In the genomic region with DNA sequence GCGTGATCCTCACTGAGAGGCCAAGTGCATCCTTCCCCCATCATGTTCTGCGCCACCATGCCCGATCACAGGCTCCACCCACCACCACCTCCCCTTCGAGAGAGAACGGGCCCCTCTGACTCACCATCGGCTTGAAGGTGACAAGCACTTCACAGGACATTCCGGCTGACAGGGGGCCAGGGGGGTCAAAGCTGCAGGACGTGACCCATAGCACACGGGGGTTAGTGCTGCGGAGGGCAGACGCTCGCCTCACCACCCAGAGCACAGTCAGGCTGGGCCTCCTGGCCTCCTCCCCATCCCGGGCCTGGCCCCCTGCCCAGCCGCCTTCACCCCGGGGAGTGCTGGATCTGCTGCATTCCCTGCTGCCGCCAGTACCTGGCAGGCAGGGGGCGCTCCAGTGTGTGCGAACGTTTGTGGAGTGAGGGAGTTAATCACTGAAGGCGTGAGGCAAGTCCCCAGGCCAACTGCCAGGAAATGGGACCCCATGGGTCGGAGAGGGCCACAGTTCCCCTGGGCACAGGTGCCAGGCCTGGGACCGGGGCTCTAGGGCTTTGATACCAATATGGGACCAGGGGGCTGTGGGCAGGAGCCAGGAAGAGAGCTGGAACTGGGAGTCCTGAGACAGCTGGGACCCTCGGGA, we compare ENCODE assay signal across 8 cellular contexts. TPM values are rescaled to one million over a fixed set of nuclear protein-coding genes. Genes with fewer than 3 reads are reported as not detected.
DNase-seq lines count a peak whose midpoint lies in the region; ATAC-seq, FAIRE-seq and TF ChIP-seq lines count a peak whose summit lies in the region.

No MANE protein-coding gene starts in this region.

- H3K9me2 ChIP-seq in SK-N-SH = no peaks in the 10 kb centered on the region

- no peaks in the 10 kb centered on the region for H3K9me3 ChIP-seq in SK-N-SH

- no peaks in the 10 kb centered on the region for H4K20me1 ChIP-seq in SK-N-SH (ENCODE audit: insufficient read depth)

- H3K4me2 ChIP-seq in SK-N-SH = peak overlapping the region; percentile 50; the same call in 1 of the 2 replicates

- no peak for TF ChIP-seq EP300 in SK-N-SH (IDR thresholded peaks at IDR 0.05; ENCODE audit: borderline replicate concordance in 1 of 2, low read depth in 1 of 2, low read length in 1 of 2)

- no peak overlapping the region for H3K27ac ChIP-seq in SK-N-SH (ENCODE audit: low read depth in 2 of 2, low read length in 1 of 2)

- intact Hi-C loops in Right ventricle myocardium superior (cut with DNase I) = loop anchor here (5.0 kb wide), 1 partner anchor 82 kb away; no protein-coding TSS in a partner anchor

- H3K79me2 ChIP-seq in SK-N-SH (ENCODE audit: insufficient read depth) = no peaks in the 10 kb centered on the region

- DNase-seq in DMS53 (lab: John Stamatoyannopoulos, UW) = peak; percentile 90
- peak; percentile 44 for DNase-seq in LHCN-M2 (ENCODE audit: low read depth)
- peak; percentile 97 for DNase-seq in SK-N-SH
- peak; percentile 75 for DNase-seq in activated naive CD4-positive, alpha-beta T cell treated with anti-CD3 and anti-CD28 coated beads, Interleukin-2, amount 50 U/mL, for 16 hours
- peak; percentile 90 for DNase-seq in Right ventricle myocardium superior
- DNase-seq in pons (ENCODE audit: low spot score) = peak; percentile 39
- peak; percentile 83 for DNase-seq in urothelium cell line (ENCODE audit: low spot score)

- no peak overlapping the region for H3K9ac ChIP-seq in SK-N-SH

- peak; percentile 17 for FAIRE-seq in urothelium cell line (lab: Jason Lieb, UNC)

- POLR2A ChIA-PET in SK-N-SH (lab: Yijun Ruan, JAX) = interaction anchor here (1.5 kb wide), 1 partner anchor 83 kb away, joined by 4 read pairs; no protein-coding TSS in a partner anchor

- 36% methylated on average over 5 of the region's 23 CpGs for WGBS in SK-N-SH (ENCODE audit: low lambda C conversion rate)

- H2AFZ ChIP-seq in SK-N-SH (ENCODE audit: low read depth) = no peak overlapping the region

- no peaks in the 10 kb centered on the region for H3K27me3 ChIP-seq in SK-N-SH (ENCODE audit: insufficient read depth)

- peak overlapping the region; percentile 4 to 48; a peak in 1 of 4 replicates for H3K4me3 ChIP-seq in SK-N-SH (ENCODE audit: low read depth in 2 of 2, low read length in 1 of 2)

- ATAC-seq in Right ventricle myocardium superior (ENCODE audit: poor library complexity) (peak; percentile 97), HG02571 (IDR thresholded peaks at IDR 0.05; ENCODE audit: unreplicated experiment) (no peak)

- CTCF ChIA-PET in SK-N-SH (lab: Yijun Ruan, JAX) = interaction anchor here (0.6 to 10.4 kb wide), 40 partner anchors 9 to 214 kb away, joined by 3 to 268 read pairs (median 5); partner anchors contain the start of genes GABRD, PRKCZ and TMEM52

- H3K4me1 ChIP-seq in SK-N-SH (ENCODE audit: control insufficient read depth in 1 of 2, insufficient read depth in 2 of 2, low read depth in 1 of 2, low read length in 1 of 2) = peaks cover 0 to 5% of the 10 kb centered on the region in 2 experiments; a peak in 1 of 4 replicates

- TF ChIP-seq CTCF in SK-N-SH (IDR thresholded peaks at IDR 0.05) = peak; percentile 73

- H3F3A ChIP-seq in SK-N-SH (replicated peaks; ENCODE audit: insufficient read depth) = no peaks in the 10 kb centered on the region

- TF ChIP-seq RAD21 in SK-N-SH (IDR thresholded peaks at IDR 0.05; ENCODE audit: low read length) = peak; percentile 78

- no peaks in the 10 kb centered on the region for H3K36me3 ChIP-seq in SK-N-SH (replicated peaks in 1 of 2; ENCODE audit: control insufficient read depth in 1 of 2, insufficient read depth in 2 of 2, low read length in 1 of 2)

TF ChIP-seq in SK-N-SH, 30 proteins besides CTCF, POLR2A, EP300 and RAD21:
- no peak for TF ChIP-seq MEF2A (IDR thresholded peaks at IDR 0.05; ENCODE audit: borderline replicate concordance, low read depth)
- peak; percentile 83 for TF ChIP-seq SMC3 (IDR thresholded peaks at IDR 0.05; ENCODE audit: low read depth, low read length)
- peak; percentile 30; the same call in 1 of the 2 replicates for TF ChIP-seq NFIC (IDR thresholded peaks at IDR 0.05; ENCODE audit: borderline replicate concordance)
- TF ChIP-seq FOXM1 (IDR thresholded peaks at IDR 0.05; ENCODE audit: low read depth) = no peak
- TF ChIP-seq ELF1 (IDR thresholded peaks at IDR 0.05) = no peak
- TF ChIP-seq, protein P1, sequence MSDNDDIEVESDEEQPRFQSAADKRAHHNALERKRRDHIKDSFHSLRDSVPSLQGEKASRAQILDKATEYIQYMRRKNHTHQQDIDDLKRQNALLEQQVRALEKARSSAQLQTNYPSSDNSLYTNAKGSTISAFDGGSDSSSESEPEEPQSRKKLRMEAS (IDR thresholded peaks at IDR 0.05; ENCODE audit: low read depth) = no peak
- TF ChIP-seq IRF3 (IDR thresholded peaks at IDR 0.05; ENCODE audit: low read depth, low read length) = no peak
- 0 out of 2 replicates have a peak, but pooled peaks have one; percentile 41 for TF ChIP-seq MXI1 (IDR thresholded peaks at IDR 0.05; ENCODE audit: low read depth, low read length)
- no peak for TF ChIP-seq POLR2AphosphoS5 (IDR thresholded peaks at IDR 0.05; ENCODE audit: low read depth, low read length)
- no peak for TF ChIP-seq RXRA (IDR thresholded peaks at IDR 0.05; ENCODE audit: borderline replicate concordance, low read depth)
- TF ChIP-seq GABPA (IDR thresholded peaks at IDR 0.05; ENCODE audit: low read depth) = no peak
TF ChIP-seq in SK-N-SH: peak in this region for 3.

RNA-seq across cellular contexts. Expression of gene TMEM52, which starts 40.9 kb away (rescaled TPM):
- total RNA-seq in LHCN-M2 (2014; rRNA removed) (0.52 and 0.64 TPM in 2 replicates), Right ventricle myocardium superior (2.1 TPM)
- polyA plus RNA-seq in LHCN-M2 (2012) = 0.12 TPM
- polyA plus RNA-seq in SK-N-SH (2012; rRNA removed) = 3.8 and 4.8 TPM in 2 replicates
- polyA plus RNA-seq in SK-N-SH (2012; cell fraction: cytosol; rRNA removed) = 1.7 and 2.8 TPM in 2 replicates
- 8.9 and 11.6 TPM in 2 replicates for polyA plus RNA-seq in SK-N-SH (2012; cell fraction: nucleus; rRNA removed)

RNA-seq across cellular contexts. Expression of gene CFAP74, which starts 43.6 kb away (rescaled TPM):
- not detected in 2 replicates for total RNA-seq in LHCN-M2 (2014; rRNA removed)
- not detected for polyA plus RNA-seq in LHCN-M2 (2012)
- not detected in 2 replicates for polyA plus RNA-seq in SK-N-SH (2012; rRNA removed)
- 0.01 and 0.04 TPM in 2 replicates for polyA plus RNA-seq in SK-N-SH (2012; cell fraction: cytosol; rRNA removed)
- 0.04 and 0.29 TPM in 2 replicates for polyA plus RNA-seq in SK-N-SH (2012; cell fraction: nucleus; rRNA removed)
- total RNA-seq in Right ventricle myocardium superior = not detected

RNA-seq across cellular contexts. Expression of gene CALML6, which starts 44.9 kb away (rescaled TPM):
- total RNA-seq in LHCN-M2 (2014; rRNA removed) = 0.11 TPM in 1 of 2 replicates, not detected in the other
- polyA plus RNA-seq in LHCN-M2 (2012) = 0.11 TPM
- 0.87 and 1.3 TPM in 2 replicates for polyA plus RNA-seq in SK-N-SH (2012; rRNA removed)
- 0.03 TPM in 2 replicates for polyA plus RNA-seq in SK-N-SH (2012; cell fraction: cytosol; rRNA removed)
- 8.0 and 11.4 TPM in 2 replicates for polyA plus RNA-seq in SK-N-SH (2012; cell fraction: nucleus; rRNA removed)
- total RNA-seq in Right ventricle myocardium superior = not detected

RNA-seq across cellular contexts. Expression of gene GABRD, which starts 59.2 kb away (rescaled TPM):
- not detected in 2 replicates for total RNA-seq in LHCN-M2 (2014; rRNA removed)
- polyA plus RNA-seq in LHCN-M2 (2012) = not detected
- 0.07 and 0.10 TPM in 2 replicates for polyA plus RNA-seq in SK-N-SH (2012; rRNA removed)
- 0.08 and 0.22 TPM in 2 replicates for polyA plus RNA-seq in SK-N-SH (2012; cell fraction: cytosol; rRNA removed)
- polyA plus RNA-seq in SK-N-SH (2012; cell fraction: nucleus; rRNA removed) = 0.11 and 0.12 TPM in 2 replicates
- 0.43 TPM for total RNA-seq in Right ventricle myocardium superior

Comparison
In these comparisons a context has a peak if more than half of its experiments do, and no peak if none do; other contexts are left out.
1. DNase-seq: peak in every context shown above with its lines; median percentile 97 in SK-N-SH; 90 in DMS53; 90 in Right ventricle myocardium superior; 83 in urothelium cell line; 75 in activated naive CD4-positive, alpha-beta T cell treated with anti-CD3 and anti-CD28 coated beads, Interleukin-2, amount 50 U/mL, for 16 hours; 44 in LHCN-M2; 39 in pons.